In genomic region chr1:89994805-89995594, GRCh38 we compare ENCODE assay signal across 1 cellular context.
TF ChIP-seq lines count a peak whose summit lies in the region.

ZNF326 (plus strand) TSS chr1:89995110; CDS start chr1:89995258, 148 bp downstream.

TF ChIP-seq in HepG2, 621 proteins besides CTCF, POLR2A, EP300 and RAD21 (continued from another document and continues in another):
- TF ChIP-seq, protein P1, sequence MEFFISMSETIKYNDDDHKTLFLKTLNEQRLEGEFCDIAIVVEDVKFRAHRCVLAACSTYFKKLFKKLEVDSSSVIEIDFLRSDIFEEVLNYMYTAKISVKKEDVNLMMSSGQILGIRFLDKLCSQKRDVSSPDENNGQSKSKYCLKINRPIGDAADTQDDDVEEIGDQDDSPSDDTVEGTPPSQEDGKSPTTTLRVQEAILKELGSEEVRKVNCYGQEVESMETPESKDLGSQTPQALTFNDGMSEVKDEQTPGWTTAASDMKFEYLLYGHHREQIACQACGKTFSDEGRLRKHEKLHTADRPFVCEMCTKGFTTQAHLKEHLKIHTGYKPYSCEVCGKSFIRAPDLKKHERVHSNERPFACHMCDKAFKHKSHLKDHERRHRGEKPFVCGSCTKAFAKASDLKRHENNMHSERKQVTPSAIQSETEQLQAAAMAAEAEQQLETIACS (CRISPR knock-in tag; IDR thresholded peaks at IDR 0.05) = peak; percentile 72
- TF ChIP-seq ZNF749 (CRISPR knock-in tag; IDR thresholded peaks at IDR 0.05; ENCODE audit: borderline replicate concordance) (peak; percentile 91), ZNF776 (CRISPR knock-in tag; IDR thresholded peaks at IDR 0.05) (peak; percentile 56; the same call in 1 of the 2 replicates), EZH2 (conservative IDR thresholded peaks at IDR 0.05; ENCODE audit: low read depth, low read length) (no peak), ZNF775 (CRISPR knock-in tag; IDR thresholded peaks at IDR 0.05; ENCODE audit: borderline replicate concordance) (no peak), ZNF724P (CRISPR knock-in tag; IDR thresholded peaks at IDR 0.05; ENCODE audit: borderline replicate concordance) (peak; percentile 38; the same call in 1 of the 2 replicates), GATAD1 (CRISPR knock-in tag; IDR thresholded peaks at IDR 0.05) (peak; percentile 61; the same call in 1 of the 2 replicates), NR3C1 (CRISPR knock-in tag; IDR thresholded peaks at IDR 0.05) (no peak), KAT8 (CRISPR knock-in tag; IDR thresholded peaks at IDR 0.05) (peak; percentile 61), ZFP1 (CRISPR knock-in tag; IDR thresholded peaks at IDR 0.05) (no peak), ZNF224 (CRISPR knock-in tag; IDR thresholded peaks at IDR 0.05) (peak; percentile 85), ZMAT3 (CRISPR knock-in tag; conservative IDR thresholded peaks at IDR 0.05) (peak; percentile 88; the same call in 1 of the 2 replicates), AFF4 (CRISPR knock-in tag; IDR thresholded peaks at IDR 0.05) (peak; percentile 58; the same call in 1 of the 2 replicates), SOX13 (IDR thresholded peaks at IDR 0.05) (no peak), SOX13 (CRISPR knock-in tag; conservative IDR thresholded peaks at IDR 0.05 in 1 of 2, IDR thresholded peaks at IDR 0.05 in 1 of 2) (no peak; a peak in 1 of 4 replicates), KLF16 (CRISPR knock-in tag; IDR thresholded peaks at IDR 0.05) (peak in 1 of 2 experiments; percentile 82; a peak in 2 of 4 replicates), NR2F1 (CRISPR knock-in tag; IDR thresholded peaks at IDR 0.05) (peak in 1 of 2 experiments; percentile 15; a peak in 1 of 4 replicates), FUBP1 (CRISPR knock-in tag; IDR thresholded peaks at IDR 0.05; ENCODE audit: borderline replicate concordance) (no peak), ZNF572 (CRISPR knock-in tag; IDR thresholded peaks at IDR 0.05) (no peak), DBP (CRISPR knock-in tag; IDR thresholded peaks at IDR 0.05; ENCODE audit: not compliant biosample characterization) (no peak), ZNF468 (CRISPR knock-in tag; IDR thresholded peaks at IDR 0.05) (0 out of 2 replicates have a peak, but pooled peaks have one; percentile 62), ZNF614 (CRISPR knock-in tag; IDR thresholded peaks at IDR 0.05; ENCODE audit: borderline replicate concordance) (peak; percentile 80), FOXK2 (IDR thresholded peaks at IDR 0.05) (no peak), ZNF770 (CRISPR knock-in tag; IDR thresholded peaks at IDR 0.05) (peak; percentile 69), EHMT2 (IDR thresholded peaks at IDR 0.05; ENCODE audit: borderline replicate concordance, low read depth, low read length) (no peak), ZNF232 (CRISPR knock-in tag; IDR thresholded peaks at IDR 0.05; ENCODE audit: borderline replicate concordance) (peak; percentile 52; the same call in 1 of the 2 replicates), KLF15 (CRISPR knock-in tag; IDR thresholded peaks at IDR 0.05; ENCODE audit: borderline replicate concordance) (no peak), HNRNPUL1 (IDR thresholded peaks at IDR 0.05; ENCODE audit: low read depth, low read length) (no peak), ZNF558 (CRISPR knock-in tag; IDR thresholded peaks at IDR 0.05; ENCODE audit: borderline replicate concordance) (0 out of 2 replicates have a peak, but pooled peaks have one; percentile 93), ZNF496 (CRISPR knock-in tag; IDR thresholded peaks at IDR 0.05; ENCODE audit: insufficient replicate concordance) (no peak), ZNF746 (CRISPR knock-in tag; IDR thresholded peaks at IDR 0.05) (peak; percentile 31), ZEB1 (IDR thresholded peaks at IDR 0.05; ENCODE audit: insufficient replicate concordance, low read depth) (no peak), SP4 (CRISPR knock-in tag; IDR thresholded peaks at IDR 0.05) (peak; percentile 98), ZNF7 (CRISPR knock-in tag; IDR thresholded peaks at IDR 0.05) (no peak), NFRKB (IDR thresholded peaks at IDR 0.05) (no peak), CC2D1A (CRISPR knock-in tag; IDR thresholded peaks at IDR 0.05) (no peak), PREB (CRISPR knock-in tag; IDR thresholded peaks at IDR 0.05) (no peak), ZNF33B (CRISPR knock-in tag; IDR thresholded peaks at IDR 0.05) (0 out of 2 replicates have a peak, but pooled peaks have one; percentile 61), ZNF484 (CRISPR knock-in tag; IDR thresholded peaks at IDR 0.05; ENCODE audit: borderline replicate concordance, low read depth) (no peak), PLSCR1 (CRISPR knock-in tag; IDR thresholded peaks at IDR 0.05; ENCODE audit: borderline replicate concordance) (0 out of 2 replicates have a peak, but pooled peaks have one; percentile 81), TFDP2 (CRISPR knock-in tag; IDR thresholded peaks at IDR 0.05) (peak; percentile 94), NR2C2 (CRISPR knock-in tag; IDR thresholded peaks at IDR 0.05; ENCODE audit: borderline replicate concordance) (peak; percentile 58), FOXJ3 (CRISPR knock-in tag; IDR thresholded peaks at IDR 0.05; ENCODE audit: borderline replicate concordance) (no peak), TBL1XR1 (IDR thresholded peaks at IDR 0.05; ENCODE audit: borderline replicate concordance, low read length, partially characterized antibody) (no peak)
- TF ChIP-seq, protein P2, sequence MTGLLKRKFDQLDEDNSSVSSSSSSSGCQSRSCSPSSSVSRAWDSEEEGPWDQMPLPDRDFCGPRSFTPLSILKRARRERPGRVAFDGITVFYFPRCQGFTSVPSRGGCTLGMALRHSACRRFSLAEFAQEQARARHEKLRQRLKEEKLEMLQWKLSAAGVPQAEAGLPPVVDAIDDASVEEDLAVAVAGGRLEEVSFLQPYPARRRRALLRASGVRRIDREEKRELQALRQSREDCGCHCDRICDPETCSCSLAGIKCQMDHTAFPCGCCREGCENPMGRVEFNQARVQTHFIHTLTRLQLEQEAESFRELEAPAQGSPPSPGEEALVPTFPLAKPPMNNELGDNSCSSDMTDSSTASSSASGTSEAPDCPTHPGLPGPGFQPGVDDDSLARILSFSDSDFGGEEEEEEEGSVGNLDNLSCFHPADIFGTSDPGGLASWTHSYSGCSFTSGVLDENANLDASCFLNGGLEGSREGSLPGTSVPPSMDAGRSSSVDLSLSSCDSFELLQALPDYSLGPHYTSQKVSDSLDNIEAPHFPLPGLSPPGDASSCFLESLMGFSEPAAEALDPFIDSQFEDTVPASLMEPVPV (CRISPR knock-in tag; IDR thresholded peaks at IDR 0.05) = peak; percentile 76; the same call in 1 of the 2 replicates
- TF ChIP-seq, protein P3, sequence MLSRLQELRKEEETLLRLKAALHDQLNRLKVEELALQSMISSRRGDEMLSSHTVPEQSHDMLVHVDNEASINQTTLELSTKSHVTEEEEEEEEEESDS (CRISPR knock-in tag; IDR thresholded peaks at IDR 0.05; ENCODE audit: borderline replicate concordance) = no peak
- TF ChIP-seq, protein P4, sequence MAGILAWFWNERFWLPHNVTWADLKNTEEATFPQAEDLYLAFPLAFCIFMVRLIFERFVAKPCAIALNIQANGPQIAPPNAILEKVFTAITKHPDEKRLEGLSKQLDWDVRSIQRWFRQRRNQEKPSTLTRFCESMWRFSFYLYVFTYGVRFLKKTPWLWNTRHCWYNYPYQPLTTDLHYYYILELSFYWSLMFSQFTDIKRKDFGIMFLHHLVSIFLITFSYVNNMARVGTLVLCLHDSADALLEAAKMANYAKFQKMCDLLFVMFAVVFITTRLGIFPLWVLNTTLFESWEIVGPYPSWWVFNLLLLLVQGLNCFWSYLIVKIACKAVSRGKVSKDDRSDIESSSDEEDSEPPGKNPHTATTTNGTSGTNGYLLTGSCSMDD (CRISPR knock-in tag; IDR thresholded peaks at IDR 0.05) = no peak
